ENCODE assay signal across 21 cellular contexts in genomic region chr12:53955036-53955775, GRCh38. TPM values are rescaled to one million over a fixed set of nuclear protein-coding genes. Genes with fewer than 3 reads are reported as not detected.
DNase-seq lines count a peak whose midpoint lies in the region; ATAC-seq, FAIRE-seq and TF ChIP-seq lines count a peak whose summit lies in the region.
"Had no signal": no experiment of that assay in that cellular context is flagged by ENCODE, and none has a peak within 500 bp of the region (broad histone marks: within the 10 kb centered on the region; RNA-seq: fewer than 3 reads in every experiment).

No MANE protein-coding gene starts in this region.

- H3K14ac ChIP-seq in H1 (ENCODE audit: insufficient read length) (no peak overlapping the region), neuronal stem cell (ENCODE audit: low read length) (no peak overlapping the region)

- H3K56ac ChIP-seq in H1 (replicated peaks; ENCODE audit: insufficient read length, low read depth, low read length): no peak overlapping the region

- H4K5ac ChIP-seq in H1 (ENCODE audit: insufficient read length, low read depth, low read length): no peak overlapping the region

- H3K4ac ChIP-seq in H1 (replicated peaks; ENCODE audit: insufficient read length, low read depth, low read length): no peak overlapping the region
- H3K4ac ChIP-seq in neuronal stem cell (ENCODE audit: low read length): no peak overlapping the region

- H3K18ac ChIP-seq in H1 (ENCODE audit: extremely low read depth, low read length) (no peak overlapping the region; the same call in 1 of the 2 replicates), neuronal stem cell (ENCODE audit: low read length) (no peak overlapping the region)

- H2BK15ac ChIP-seq in H1 (ENCODE audit: low read length) (peak overlapping the region; percentile 81; the same call in 1 of the 2 replicates), neuronal stem cell (ENCODE audit: low read length) (no peak overlapping the region)

- peaks cover 100% of the 10 kb centered on the region for H3K27me3 ChIP-seq in HUES6 (ENCODE audit: control insufficient read depth, insufficient read depth, low read length)
- peaks cover 100% of the 10 kb centered on the region in 4 experiments for H3K27me3 ChIP-seq in H1 (replicated peaks in 1 of 4; ENCODE audit: control insufficient read depth in 3 of 4, extremely low read depth in 1 of 4, insufficient read depth in 3 of 4, low read length in 3 of 4)
- H3K27me3 ChIP-seq in neuronal stem cell (ENCODE audit: control insufficient read depth in 3 of 3, insufficient read depth in 3 of 3, low read depth in 1 of 3, low read length in 3 of 3): peaks cover 88 to 100% (median 98%) of the 10 kb centered on the region in 3 experiments

- H3K4me1 ChIP-seq in HUES6 (ENCODE audit: control insufficient read depth, insufficient read depth, low read length) (no peaks in the 10 kb centered on the region; the same call in 1 of the 2 replicates), H1 (replicated peaks in 1 of 4; ENCODE audit: control insufficient read depth in 3 of 4, insufficient read depth in 4 of 4, low read length in 3 of 4) (peaks cover 0 to 12% (median 4%) of the 10 kb centered on the region in 4 experiments; a peak in 5 of 7 replicates), neuronal stem cell (ENCODE audit: control insufficient read depth in 2 of 2, insufficient read depth in 1 of 2, low read depth in 1 of 2, low read length in 2 of 2) (no peaks in the 10 kb centered on the region)
- H3K4me1 ChIP-seq: uterus had no signal

- TF ChIP-seq EP300 in H1 (IDR thresholded peaks at IDR 0.05; ENCODE audit: borderline replicate concordance in 1 of 2, low read depth in 2 of 2, low read length in 2 of 2): no peak

- no peak for FAIRE-seq in H1 (lab: Jason Lieb, UNC)
- FAIRE-seq: K562 had no signal

- peak overlapping the region; percentile 94 for H2BK12ac ChIP-seq in H1 (ENCODE audit: low read depth, low read length)
- H2BK12ac ChIP-seq in neuronal stem cell (ENCODE audit: low read length): no peak overlapping the region

- WGBS in H1 (ENCODE audit: extremely low coverage in 1 of 2, insufficient coverage in 1 of 2, insufficient read length in 1 of 2, insufficient replicate concordance in 2 of 2, low coverage in 1 of 2, low lambda C conversion rate in 2 of 2, missing lambda C conversion rate in 1 of 2), 2 experiments: 5% methylated on average over 51 of the region's 86 CpGs; no CpG with 5 or more reads in 1 of the 2 experiments
- WGBS in neuronal stem cell (ENCODE audit: extremely low coverage in 2 of 2, insufficient read length in 2 of 2, insufficient replicate concordance in 1 of 2), 2 donors: no CpG with 5 or more reads among the region's 86 CpGs

- H3K36me3 ChIP-seq in HUES6 (ENCODE audit: control insufficient read depth, insufficient read depth, low read length): no peaks in the 10 kb centered on the region
- H3K36me3 ChIP-seq in H1 (ENCODE audit: control insufficient read depth in 2 of 4, insufficient read depth in 4 of 4, low read length in 3 of 4): peaks cover 0 to 9% (median 0%) of the 10 kb centered on the region in 4 experiments; a peak in 1 of 8 replicates
- no peaks in the 10 kb centered on the region for H3K36me3 ChIP-seq in neuronal stem cell (replicated peaks in 1 of 2; ENCODE audit: control insufficient read depth in 2 of 2, insufficient read depth in 2 of 2, low read length in 2 of 2)
- H3K36me3 ChIP-seq: brain microvascular endothelial cell, uterus had no signal

- H4K20me1 ChIP-seq in H1 (replicated peaks in 1 of 2; ENCODE audit: control insufficient read depth in 1 of 2, insufficient read depth in 2 of 2, low read length in 2 of 2): peaks cover 34 to 64% of the 10 kb centered on the region in 2 experiments

- ATAC-seq in GM18505 (IDR thresholded peaks at IDR 0.05; ENCODE audit: unreplicated experiment) (no peak), GM18502 (IDR thresholded peaks at IDR 0.05; ENCODE audit: poor library complexity, unreplicated experiment) (no peak)
- ATAC-seq: K562 had no signal

- H3K4me3 ChIP-seq in AG04449 (ENCODE audit: low read depth, low read length) (peak overlapping the region; percentile 18), HUES6 (ENCODE audit: low read depth, low read length) (peak overlapping the region; percentile 24; the same call in 1 of the 2 replicates), H1 (ENCODE audit: extremely low read depth in 1 of 4, insufficient read depth in 2 of 4, low read depth in 3 of 4, low read length in 4 of 4) (peak overlapping the region in 1 of 4 experiments; percentile 13; a peak in 1 of 8 replicates), neuronal stem cell (ENCODE audit: low read length in 2 of 2) (no peak overlapping the region)
- H3K4me3 ChIP-seq: K562, uterus had no signal

- DNase-seq in AG04449 (ENCODE audit: low read depth, low spot score) (no peak), H1 (ENCODE audit: low read depth in 1 of 2, low spot score in 2 of 2) (no peak), neuronal stem cell (ENCODE audit: low spot score) (no peak), erythroblast (lab: John Stamatoyannopoulos, UW) (no peak)
- no peak for DNase-seq in stimulated activated CD4-positive, alpha-beta T cell treated with anti-CD3 and anti-CD28 coated beads, Interleukin-4, amount 100 ng/mL, for 24 hours
- DNase-seq: activated CD4-positive, alpha-beta T cell treated with anti-CD3 and anti-CD28 coated beads, Interleukin-2, amount 50 U/mL, for 4 hours; activated T-cell treated with anti-CD3 and anti-CD28 coated beads, Interleukin-2, amount 50 U/mL, for 1 hour; brain microvascular endothelial cell; COR-L47; NCI-H1092 treated with DMSO at 0.1 percent for 48 hours; NCI-H69 had no signal

- H3K23me2 ChIP-seq in H1 (ENCODE audit: low read depth, low read length): no peaks in the 10 kb centered on the region

- H4K91ac ChIP-seq in H1 (replicated peaks; ENCODE audit: insufficient read length, low read length): no peak overlapping the region
- no peak overlapping the region for H4K91ac ChIP-seq in neuronal stem cell (ENCODE audit: low read depth, low read length, poor library complexity)

- no peaks in the 10 kb centered on the region for H3K79me1 ChIP-seq in H1 (ENCODE audit: low read depth, low read length)
- peaks cover 3% of the 10 kb centered on the region for H3K79me1 ChIP-seq in neuronal stem cell (ENCODE audit: low read depth, low read length)

- H2BK5ac ChIP-seq in H1 (ENCODE audit: low read depth, low read length) (no peak overlapping the region), neuronal stem cell (ENCODE audit: low read length) (no peak overlapping the region)

- no peak overlapping the region for H2BK20ac ChIP-seq in H1 (ENCODE audit: low read length)

- H2AFZ ChIP-seq in H1 (ENCODE audit: low read length) (no peak overlapping the region), neuronal stem cell (ENCODE audit: low read length) (peak overlapping the region; percentile 22)

- H3K4me2 ChIP-seq in H1 (ENCODE audit: insufficient read depth in 1 of 2, low read depth in 2 of 2, low read length in 2 of 2): peak overlapping the region in 1 of 2 experiments; percentile 19; a peak in 1 of 4 replicates
- no peak overlapping the region for H3K4me2 ChIP-seq in neuronal stem cell (ENCODE audit: insufficient read depth, low read length, poor library complexity, severe bottlenecking)

- POLR2A ChIA-PET in AG04449 (lab: Yijun Ruan, JAX): no interaction called here
- POLR2A ChIA-PET in H1 (lab: Charles Lee; ENCODE audit: partially characterized antibody): interaction anchor here (1.2 kb wide), 1 partner anchor 16 kb away, joined by 4 read pairs; no protein-coding TSS in a partner anchor

- H2BK120ac ChIP-seq in H1 (replicated peaks; ENCODE audit: low read depth, low read length) (no peak overlapping the region), neuronal stem cell (ENCODE audit: low read depth, low read length) (no peak overlapping the region)

- no peak overlapping the region for H3K27ac ChIP-seq in HUES6 (ENCODE audit: low read depth, low read length)
- H3K27ac ChIP-seq in H1 (ENCODE audit: low read depth, low read length): no peak overlapping the region
- no peak overlapping the region for H3K27ac ChIP-seq in neuronal stem cell (replicated peaks; ENCODE audit: low read length)
- H3K27ac ChIP-seq: brain microvascular endothelial cell, uterus had no signal

- no peaks in the 10 kb centered on the region for H3K9me3 ChIP-seq in HUES6 (ENCODE audit: control insufficient read depth, insufficient read depth, low read depth, low read length)
- no peaks in the 10 kb centered on the region; a peak in 1 of 4 replicates for H3K9me3 ChIP-seq in H1 (ENCODE audit: insufficient read depth in 2 of 2, low read depth in 1 of 2, low read length in 1 of 2)
- H3K9me3 ChIP-seq in neuronal stem cell (replicated peaks in 1 of 2; ENCODE audit: control insufficient read depth in 2 of 2, insufficient read depth in 1 of 2, low read depth in 1 of 2, low read length in 2 of 2): peaks cover 0 to 18% of the 10 kb centered on the region in 2 donors
- H3K9me3 ChIP-seq: uterus had no signal

- TF ChIP-seq POLR2A in H1 (IDR thresholded peaks at IDR 0.05; ENCODE audit: control extremely low read depth in 1 of 2, low read depth in 2 of 2, low read length in 2 of 2): no peak
- TF ChIP-seq POLR2A in GM18505 (IDR thresholded peaks at IDR 0.05; ENCODE audit: borderline replicate concordance, extremely low read depth, insufficient read depth, insufficient read length): no peak
- no peak for TF ChIP-seq POLR2A in erythroblast (IDR thresholded peaks at IDR 0.05; ENCODE audit: low read length)

- peak overlapping the region; percentile 82; the same call in 1 of the 2 replicates for H4K8ac ChIP-seq in H1 (ENCODE audit: extremely low read depth, insufficient read depth, low read length)
- no peak overlapping the region for H4K8ac ChIP-seq in neuronal stem cell (ENCODE audit: low read depth, low read length)

- no peaks in the 10 kb centered on the region for H3K79me2 ChIP-seq in H1 (ENCODE audit: control insufficient read depth in 1 of 2, insufficient read depth in 2 of 2, low read length in 2 of 2)

- TF ChIP-seq RAD21 in H1 (IDR thresholded peaks at IDR 0.05 in 1 of 2, conservative IDR thresholded peaks at IDR 0.05 in 1 of 2; ENCODE audit: low read depth in 2 of 2, low read length in 2 of 2): no peak

- TF ChIP-seq CTCF in AG04449 (IDR thresholded peaks at IDR 0.05; ENCODE audit: insufficient read depth, low read length, missing control alignments) (no peak), H1 (IDR thresholded peaks at IDR 0.05; ENCODE audit: control extremely low read depth in 1 of 3, insufficient read depth in 1 of 3, low read depth in 1 of 3, low read length in 3 of 3) (no peak)

- CTCF ChIA-PET in AG04449 (lab: Yijun Ruan, JAX) (no interaction called here), H1 (lab: Charles Lee; ENCODE audit: partially characterized antibody) (interaction anchor here (1.3 to 5.6 kb wide), 5 partner anchors 9 to 199 kb away, joined by 4 to 40 read pairs (median 4); partner anchors contain the start of gene HOXC10)

- H2AK5ac ChIP-seq in H1 (ENCODE audit: low read depth, low read length): no peak overlapping the region
- H2AK5ac ChIP-seq in neuronal stem cell (ENCODE audit: low read depth, low read length): no peak overlapping the region

- H3K23ac ChIP-seq in H1 (ENCODE audit: insufficient read length): no peak overlapping the region
- H3K23ac ChIP-seq in neuronal stem cell (ENCODE audit: low read depth, low read length, poor library complexity): peak overlapping the region; percentile 98

- H3K9ac ChIP-seq in HUES6 (ENCODE audit: low read length): no peak overlapping the region
- no peak overlapping the region for H3K9ac ChIP-seq in H1 (replicated peaks in 1 of 4; ENCODE audit: extremely low read depth in 1 of 4, low read depth in 3 of 4, low read length in 3 of 4)
- H3K9ac ChIP-seq in neuronal stem cell (ENCODE audit: low read depth, low read length, poor library complexity): no peak overlapping the region

RNA-seq across cellular contexts. Expression of gene HOXC12, which starts 0.5 kb away (rescaled TPM):
- total RNA-seq in H1 (2021; fragmentation: NEBNext Ultra II Directional; extraction: Animal tissue kit (Norgen Biotek cat#: 25700)): not detected in 2 replicates
- not detected in 2 replicates for polyA plus RNA-seq in H1 (2011; rRNA removed)
- polyA plus RNA-seq in H1 (2011; cell fraction: cytosol; rRNA removed): not detected
- polyA plus RNA-seq in H1 (2011; cell fraction: nucleus; rRNA removed): not detected
- not detected in 4 replicates for polyA plus RNA-seq in H1 (2012, experiment 1 of 2)
- not detected for polyA plus RNA-seq in H1 (2012, experiment 2 of 2)
- not detected for polyA plus RNA-seq in H1 (2013, experiment 1 of 2)
- not detected for polyA plus RNA-seq in H1 (2013, experiment 2 of 2)
- polyA minus RNA-seq in H1 (2011; rRNA and poly(A)+ RNA removed): not detected in 2 replicates
- polyA minus RNA-seq in H1 (2011; cell fraction: cytosol; rRNA and poly(A)+ RNA removed): not detected
- not detected for polyA minus RNA-seq in H1 (2011; cell fraction: nucleus; rRNA and poly(A)+ RNA removed)
- not detected for polyA plus RNA-seq in neuronal stem cell (2013, experiment 1 of 2)
- polyA plus RNA-seq in neuronal stem cell (2013, experiment 2 of 2): not detected
- total RNA-seq: epithelial cell of proximal tubule, glomerular endothelial cell, lung microvascular endothelial cell, neural crest cell, renal cortical epithelial cell, uterus had no signal

RNA-seq across cellular contexts. Expression of gene HOXC13, which starts 16.6 kb away (rescaled TPM):
- 0.13 TPM in 1 of 2 replicates, not detected in the other for total RNA-seq in H1 (2021; fragmentation: NEBNext Ultra II Directional; extraction: Animal tissue kit (Norgen Biotek cat#: 25700))
- polyA plus RNA-seq in H1 (2011; rRNA removed): 0.02 TPM in 1 of 2 replicates, not detected in the other
- not detected for polyA plus RNA-seq in H1 (2011; cell fraction: cytosol; rRNA removed)
- not detected for polyA plus RNA-seq in H1 (2011; cell fraction: nucleus; rRNA removed)
- not detected in 4 replicates for polyA plus RNA-seq in H1 (2012, experiment 1 of 2)
- polyA plus RNA-seq in H1 (2012, experiment 2 of 2): 0.10 TPM
- polyA plus RNA-seq in H1 (2013, experiment 1 of 2): 0.02 TPM
- polyA plus RNA-seq in H1 (2013, experiment 2 of 2): not detected
- not detected in 2 replicates for polyA minus RNA-seq in H1 (2011; rRNA and poly(A)+ RNA removed)
- polyA minus RNA-seq in H1 (2011; cell fraction: cytosol; rRNA and poly(A)+ RNA removed): not detected
- not detected for polyA minus RNA-seq in H1 (2011; cell fraction: nucleus; rRNA and poly(A)+ RNA removed)
- polyA plus RNA-seq in neuronal stem cell (2013, experiment 1 of 2): not detected
- polyA plus RNA-seq in neuronal stem cell (2013, experiment 2 of 2): 0.01 TPM
- total RNA-seq: epithelial cell of proximal tubule, glomerular endothelial cell, lung microvascular endothelial cell, neural crest cell, uterus had no signal

RNA-seq across cellular contexts. Expression of gene HOXC11, which starts 17.7 kb away (rescaled TPM):
- not detected in 2 replicates for total RNA-seq in H1 (2021; fragmentation: NEBNext Ultra II Directional; extraction: Animal tissue kit (Norgen Biotek cat#: 25700))
- polyA plus RNA-seq in H1 (2011; rRNA removed): not detected in 2 replicates
- polyA plus RNA-seq in H1 (2011; cell fraction: cytosol; rRNA removed): not detected
- not detected for polyA plus RNA-seq in H1 (2011; cell fraction: nucleus; rRNA removed)
- polyA plus RNA-seq in H1 (2012, experiment 1 of 2): not detected in 4 replicates
- polyA plus RNA-seq in H1 (2012, experiment 2 of 2): not detected
- not detected for polyA plus RNA-seq in H1 (2013, experiment 1 of 2)
- not detected for polyA plus RNA-seq in H1 (2013, experiment 2 of 2)
- not detected in 2 replicates for polyA minus RNA-seq in H1 (2011; rRNA and poly(A)+ RNA removed)
- polyA minus RNA-seq in H1 (2011; cell fraction: cytosol; rRNA and poly(A)+ RNA removed): 0.88 TPM
- polyA minus RNA-seq in H1 (2011; cell fraction: nucleus; rRNA and poly(A)+ RNA removed): 0.40 TPM
- not detected for polyA plus RNA-seq in neuronal stem cell (2013, experiment 1 of 2)
- polyA plus RNA-seq in neuronal stem cell (2013, experiment 2 of 2): not detected
- total RNA-seq: K562, lung microvascular endothelial cell, neural crest cell had no signal
- polyA plus RNA-seq: K562 had no signal

RNA-seq across cellular contexts. Expression of gene HOTAIR, which starts 19.5 kb away (rescaled TPM):
- total RNA-seq in H1 (2021; fragmentation: NEBNext Ultra II Directional; extraction: Animal tissue kit (Norgen Biotek cat#: 25700)): not detected in 2 replicates
- not detected in 2 replicates for polyA plus RNA-seq in H1 (2011; rRNA removed)
- polyA plus RNA-seq in H1 (2011; cell fraction: cytosol; rRNA removed): not detected
- polyA plus RNA-seq in H1 (2011; cell fraction: nucleus; rRNA removed): not detected
- not detected in 4 replicates for polyA plus RNA-seq in H1 (2012, experiment 1 of 2)
- not detected for polyA plus RNA-seq in H1 (2012, experiment 2 of 2)
- not detected for polyA plus RNA-seq in H1 (2013, experiment 1 of 2)
- not detected for polyA plus RNA-seq in H1 (2013, experiment 2 of 2)
- polyA minus RNA-seq in H1 (2011; rRNA and poly(A)+ RNA removed): not detected in 2 replicates
- not detected for polyA minus RNA-seq in H1 (2011; cell fraction: cytosol; rRNA and poly(A)+ RNA removed)
- polyA minus RNA-seq in H1 (2011; cell fraction: nucleus; rRNA and poly(A)+ RNA removed): not detected
- polyA plus RNA-seq in neuronal stem cell (2013, experiment 1 of 2): not detected
- polyA plus RNA-seq in neuronal stem cell (2013, experiment 2 of 2): not detected
- total RNA-seq: epithelial cell of proximal tubule, K562, lung microvascular endothelial cell, neural crest cell had no signal

RNA-seq across cellular contexts. Expression of gene HOXC10, which starts 29.7 kb away (rescaled TPM):
- total RNA-seq in H1 (2021; fragmentation: NEBNext Ultra II Directional; extraction: Animal tissue kit (Norgen Biotek cat#: 25700)): not detected in 2 replicates
- polyA plus RNA-seq in H1 (2011; rRNA removed): not detected in 2 replicates
- polyA plus RNA-seq in H1 (2011; cell fraction: cytosol; rRNA removed): not detected
- polyA plus RNA-seq in H1 (2011; cell fraction: nucleus; rRNA removed): not detected
- polyA plus RNA-seq in H1 (2012, experiment 1 of 2): not detected in 4 replicates
- polyA plus RNA-seq in H1 (2012, experiment 2 of 2): 0.20 TPM
- polyA plus RNA-seq in H1 (2013, experiment 1 of 2): not detected
- not detected for polyA plus RNA-seq in H1 (2013, experiment 2 of 2)
- polyA minus RNA-seq in H1 (2011; rRNA and poly(A)+ RNA removed): not detected in 2 replicates
- polyA minus RNA-seq in H1 (2011; cell fraction: cytosol; rRNA and poly(A)+ RNA removed): not detected
- not detected for polyA minus RNA-seq in H1 (2011; cell fraction: nucleus; rRNA and poly(A)+ RNA removed)
- not detected for polyA plus RNA-seq in neuronal stem cell (2013, experiment 1 of 2)
- not detected for polyA plus RNA-seq in neuronal stem cell (2013, experiment 2 of 2)
- total RNA-seq: lung microvascular endothelial cell had no signal

Comparison
In these comparisons a context has a peak if more than half of its experiments do, and no peak if none do; other contexts are left out.
1. H3K4me3 ChIP-seq: peak in AG04449 (single experiment) and HUES6 (single experiment); none in neuronal stem cell (0 of 2).